ENCODE assay signal across 29 cellular contexts in genomic region chr1:102724741-102725140, GRCh38.
"Had no signal": no experiment of that assay in that cellular context is flagged by ENCODE, and none has a peak within 500 bp of the region (broad histone marks: within the 10 kb centered on the region; RNA-seq: fewer than 3 reads in every experiment).

No MANE protein-coding gene starts in this region.

- H2AFZ ChIP-seq: hepatocyte had no signal

- H3K9me3 Mint-ChIP-seq: dendritic cell treated with granulocyte-macrophage colony-stimulating factor and Interleukin-4, amounts not matched to agents 40 ng/mL and 50 ng/mL, for 4 days; endodermal cell had no signal

- H3K36me3 ChIP-seq: esophagus muscularis mucosa, esophagus squamous epithelium, gastrocnemius medialis, gastroesophageal sphincter, heart left ventricle, heart right ventricle had no signal

- H3K4me3 ChIP-seq: coronary artery, dorsolateral prefrontal cortex, esophagus muscularis mucosa, esophagus squamous epithelium, gastrocnemius medialis, gastroesophageal sphincter, heart left ventricle, heart right ventricle, hepatocyte had no signal

- H3K79me2 ChIP-seq: hepatocyte had no signal

- DNase-seq: cortex of kidney; dermis blood vessel endothelial cell; dorsolateral prefrontal cortex; effector CD4-positive, alpha-beta T cell; effector CD8-positive, alpha-beta T cell; effector memory CD4-positive, alpha-beta T cell; effector memory CD8-positive, alpha-beta T cell; endodermal cell; erythroblast; esophagus squamous epithelium; foreskin fibroblast; foreskin keratinocyte; foreskin melanocyte; gastrocnemius medialis; glutamatergic neuron; head of caudate nucleus; heart left ventricle; heart right ventricle; hippocampal formation had no signal

- H3K27ac ChIP-seq: coronary artery, dorsolateral prefrontal cortex, epithelial cell of prostate, esophagus muscularis mucosa, esophagus squamous epithelium, foreskin keratinocyte, gastrocnemius medialis, gastroesophageal sphincter, heart left ventricle, heart right ventricle, hepatocyte had no signal

- H3K4me3 Mint-ChIP-seq: dendritic cell treated with granulocyte-macrophage colony-stimulating factor and Interleukin-4, amounts not matched to agents 40 ng/mL and 50 ng/mL, for 4 days; effector memory CD8-positive, alpha-beta T cell; endodermal cell had no signal

- H3K4me1 Mint-ChIP-seq: endodermal cell had no signal

- FAIRE-seq: endometrium, endothelial cell of umbilical vein, frontal cortex had no signal

- H3K4me2 ChIP-seq: hepatocyte had no signal

- H3K4me1 ChIP-seq: esophagus muscularis mucosa, esophagus squamous epithelium, foreskin keratinocyte, gastrocnemius medialis, gastroesophageal sphincter, heart left ventricle, heart right ventricle had no signal

- H3K27me3 ChIP-seq: esophagus muscularis mucosa, esophagus squamous epithelium, foreskin keratinocyte, gastrocnemius medialis, gastroesophageal sphincter, heart left ventricle, heart right ventricle, hepatocyte had no signal

- ATAC-seq: effector memory CD8-positive, alpha-beta T cell; esophagus mucosa; foreskin keratinocyte; gastrocnemius medialis; gastroesophageal sphincter; heart left ventricle; heart right ventricle had no signal

- H3K27me3 Mint-ChIP-seq: dendritic cell treated with granulocyte-macrophage colony-stimulating factor and Interleukin-4, amounts not matched to agents 40 ng/mL and 50 ng/mL, for 4 days; effector memory CD8-positive, alpha-beta T cell had no signal

- H3K27ac Mint-ChIP-seq: dendritic cell treated with granulocyte-macrophage colony-stimulating factor and Interleukin-4, amounts not matched to agents 40 ng/mL and 50 ng/mL, for 4 days; effector memory CD8-positive, alpha-beta T cell; endodermal cell had no signal
